In the genomic region with DNA sequence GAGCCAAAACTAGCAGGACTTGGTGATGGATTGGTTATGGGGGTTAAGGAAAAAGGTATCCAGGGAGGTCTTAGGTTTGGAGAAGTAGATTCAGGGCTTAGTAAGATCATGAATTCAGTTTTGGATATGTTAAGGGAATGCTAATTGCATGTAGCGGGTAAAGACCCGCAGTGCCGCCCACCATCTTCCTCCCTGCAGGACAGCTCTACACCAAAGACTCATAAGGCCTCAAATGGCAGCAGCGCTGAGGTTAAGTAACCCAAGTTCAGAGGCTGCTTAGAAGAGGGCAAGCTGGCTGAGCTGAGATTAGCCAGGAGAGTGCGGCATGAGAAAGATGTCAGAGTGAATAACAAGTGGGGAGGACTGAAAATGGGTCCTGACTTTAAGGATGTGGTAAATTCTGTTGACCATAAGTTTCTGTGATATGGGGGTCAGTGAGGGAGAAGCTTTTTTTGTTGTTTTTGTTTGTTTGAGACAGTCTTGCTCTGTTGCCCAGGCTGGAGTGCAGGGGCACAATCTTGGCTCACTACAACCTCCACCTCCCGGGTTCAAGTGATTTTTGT, we compare ENCODE assay signal across 20 cellular contexts. TPM values are rescaled to one million over a fixed set of nuclear protein-coding genes. Genes with fewer than 3 reads are reported as not detected.
DNase-seq lines count a peak whose midpoint lies in the region; ATAC-seq and TF ChIP-seq lines count a peak whose summit lies in the region.
"Had no signal": no experiment of that assay in that cellular context is flagged by ENCODE, and none has a peak within 500 bp of the region (broad histone marks: within the 10 kb centered on the region; RNA-seq: fewer than 3 reads in every experiment).

No MANE protein-coding gene starts in this region.

- no peaks in the 10 kb centered on the region for H3K9me3 Mint-ChIP-seq in CD4-positive, CD25-positive, alpha-beta regulatory T cell
- H3K9me3 Mint-ChIP-seq in GM23338 (no peaks in the 10 kb centered on the region), endodermal cell (no peaks in the 10 kb centered on the region), HFFc6 (no peaks in the 10 kb centered on the region)
- H3K9me3 Mint-ChIP-seq: CD8-positive, alpha-beta memory T cell had no signal

- H3K27ac Mint-ChIP-seq in CD4-positive, CD25-positive, alpha-beta regulatory T cell: peak overlapping the region in 2 of 3 donors; percentile 29 to 73
- H3K27ac Mint-ChIP-seq in GM23338 (no peak overlapping the region), endodermal cell (no peak overlapping the region), HFFc6 (no peak overlapping the region)

- H3K36me3 Mint-ChIP-seq in CD4-positive, CD25-positive, alpha-beta regulatory T cell: peaks cover 19% of the 10 kb centered on the region
- H3K36me3 Mint-ChIP-seq in GM23338 (ENCODE audit: low read depth) (no peaks in the 10 kb centered on the region), endodermal cell (ENCODE audit: low read depth) (peaks cover 17% of the 10 kb centered on the region), HFFc6 (ENCODE audit: low read depth) (peaks cover 19% of the 10 kb centered on the region)

- TF ChIP-seq CTCF in GM12864 (IDR thresholded peaks at IDR 0.05; ENCODE audit: low read depth, low read length, missing control alignments) (no peak), GM23338 (conservative IDR thresholded peaks at IDR 0.05; ENCODE audit: low read depth in 2 of 2) (no peak), endodermal cell (conservative IDR thresholded peaks at IDR 0.05) (no peak), HFFc6 (IDR thresholded peaks at IDR 0.05) (no peak)

- peaks cover 3% of the 10 kb centered on the region for H3K36me3 ChIP-seq in CD4-positive, CD25-positive, alpha-beta regulatory T cell (ENCODE audit: control insufficient read depth, insufficient read depth, low read length)
- no peaks in the 10 kb centered on the region for H3K36me3 ChIP-seq in GM23338 (ENCODE audit: insufficient read depth)
- peaks cover 3% of the 10 kb centered on the region for H3K36me3 ChIP-seq in endodermal cell (ENCODE audit: control insufficient read depth, insufficient read depth, low read length)
- H3K36me3 ChIP-seq: HAP-1 had no signal

- H3K4me1 ChIP-seq in CD4-positive, CD25-positive, alpha-beta regulatory T cell (ENCODE audit: control insufficient read depth, insufficient read depth, low read length, poor library complexity, severe bottlenecking): no peaks in the 10 kb centered on the region
- no peaks in the 10 kb centered on the region; the same call in 1 of the 2 replicates for H3K4me1 ChIP-seq in GM23338 (ENCODE audit: insufficient read depth)
- H3K4me1 ChIP-seq in endodermal cell (ENCODE audit: control insufficient read depth, insufficient read depth, low read length): peaks cover 2% of the 10 kb centered on the region
- H3K4me1 ChIP-seq: BLaER1 had no signal

- H3K9ac ChIP-seq in endodermal cell (ENCODE audit: extremely low read depth, low read length, poor library complexity, severe bottlenecking): no peak overlapping the region
- H3K9ac ChIP-seq: BLaER1 had no signal

- H2AFZ ChIP-seq in GM23338: no peak overlapping the region

- no peaks in the 10 kb centered on the region for H3K27me3 Mint-ChIP-seq in CD4-positive, CD25-positive, alpha-beta regulatory T cell
- H3K27me3 Mint-ChIP-seq in GM23338 (ENCODE audit: insufficient read depth, low read depth, poor library complexity) (peaks cover 4% of the 10 kb centered on the region), endodermal cell (ENCODE audit: insufficient read depth) (no peaks in the 10 kb centered on the region), HFFc6 (ENCODE audit: insufficient read depth) (peaks cover 2% of the 10 kb centered on the region; the same call in 1 of the 2 replicates)
- H3K27me3 Mint-ChIP-seq: CD8-positive, alpha-beta memory T cell had no signal

- no peak overlapping the region for H3K4me3 Mint-ChIP-seq in CD4-positive, CD25-positive, alpha-beta regulatory T cell
- no peak overlapping the region for H3K4me3 Mint-ChIP-seq in GM23338
- no peak overlapping the region for H3K4me3 Mint-ChIP-seq in endodermal cell
- H3K4me3 Mint-ChIP-seq in HFFc6: no peak overlapping the region

- no peak overlapping the region for H3K4me3 ChIP-seq in CD4-positive, CD25-positive, alpha-beta regulatory T cell (ENCODE audit: low read depth, low read length)
- H3K4me3 ChIP-seq in GM12864 (ENCODE audit: low read depth, low read length): no peak overlapping the region
- H3K4me3 ChIP-seq in GM23338: no peak overlapping the region
- H3K4me3 ChIP-seq in endodermal cell (ENCODE audit: low read length): no peak overlapping the region
- H3K4me3 ChIP-seq: BLaER1, HAP-1, K562 had no signal

- no peak for DNase-seq in CD4-positive, CD25-positive, alpha-beta regulatory T cell
- DNase-seq in GM12864 (ENCODE audit: low read depth) (peak; percentile 71), GM23338 (ENCODE audit: low spot score) (no peak), endodermal cell (peak; percentile 41), NCI-H748 treated with DMSO at 0.1 percent for 48 hours (lab: John Stamatoyannopoulos, UW) (no peak), HFFc6 (no peak), pons (ENCODE audit: low spot score) (no peak)
- DNase-seq: CD8-positive, alpha-beta memory T cell; NCI-H1092 treated with DMSO at 0.1 percent for 48 hours; NCI-H146; NCI-H2081; NCI-H2171 treated with DMSO at 0.1 percent for 48 hours; NCI-H446 treated with DMSO at 0.1 percent for 48 hours; NCI-H69; Right ventricle myocardium superior; SW 1271 had no signal

- no peaks in the 10 kb centered on the region for H4K20me1 ChIP-seq in GM23338 (replicated peaks; ENCODE audit: insufficient read depth)

- no peaks in the 10 kb centered on the region for H3F3A ChIP-seq in GM23338 (replicated peaks; ENCODE audit: low read depth)

- H3K4me1 Mint-ChIP-seq in CD4-positive, CD25-positive, alpha-beta regulatory T cell: peaks cover 8 to 27% (median 21%) of the 10 kb centered on the region in 4 donors
- H3K4me1 Mint-ChIP-seq in GM23338 (peaks cover 6% of the 10 kb centered on the region; the same call in 2 of the 3 replicates), endodermal cell (peaks cover 2% of the 10 kb centered on the region), HFFc6 (ENCODE audit: low read depth) (peaks cover 19% of the 10 kb centered on the region)

- no peak overlapping the region for H3K4me2 ChIP-seq in GM23338
- H3K4me2 ChIP-seq: BLaER1 had no signal

- no peaks in the 10 kb centered on the region for H3K79me2 ChIP-seq in GM23338 (replicated peaks; ENCODE audit: insufficient read depth)

- no peak overlapping the region for H3K27ac ChIP-seq in CD4-positive, CD25-positive, alpha-beta regulatory T cell (ENCODE audit: insufficient read depth, low read length, poor library complexity, severe bottlenecking)
- H3K27ac ChIP-seq in GM23338 (ENCODE audit: low read depth) (no peak overlapping the region), endodermal cell (ENCODE audit: low read depth, low read length) (no peak overlapping the region)
- H3K27ac ChIP-seq: BLaER1 had no signal

- WGBS in endodermal cell (ENCODE audit: insufficient coverage in 1 of 2, insufficient read length in 1 of 2), 2 experiments: 90 to 91% methylated on average over 3 to 6 of the region's 6 CpGs

- H3K9me3 ChIP-seq in CD4-positive, CD25-positive, alpha-beta regulatory T cell (ENCODE audit: control insufficient read depth in 2 of 2, low read length in 2 of 2): no peaks in the 10 kb centered on the region
- no peaks in the 10 kb centered on the region for H3K9me3 ChIP-seq in endodermal cell (ENCODE audit: control insufficient read depth, low read length)
- H3K9me3 ChIP-seq: BLaER1, HAP-1 had no signal

- no peak for ATAC-seq in CD4-positive, CD25-positive, alpha-beta regulatory T cell (ENCODE audit: low read depth in 2 of 2)
- peak; percentile 55 for ATAC-seq in GM23338
- no peak for ATAC-seq in HG02763 (IDR thresholded peaks at IDR 0.05; ENCODE audit: unreplicated experiment)
- ATAC-seq: K562 had no signal

- H3K9me2 ChIP-seq in GM23338 (ENCODE audit: insufficient read depth): 0 out of 2 replicates have a peak, but pooled peaks cover 4% of the 10 kb centered on the region

- H3K27me3 ChIP-seq in CD4-positive, CD25-positive, alpha-beta regulatory T cell (ENCODE audit: control insufficient read depth, insufficient read depth, low read length): no peaks in the 10 kb centered on the region
- H3K27me3 ChIP-seq in GM23338 (ENCODE audit: insufficient read depth) (no peaks in the 10 kb centered on the region), endodermal cell (ENCODE audit: control insufficient read depth, insufficient read depth, low read length, poor library complexity, severe bottlenecking) (no peaks in the 10 kb centered on the region)
- H3K27me3 ChIP-seq: BLaER1 had no signal

RNA-seq across cellular contexts. Expression of a gene that starts 26.2 kb away (rescaled TPM):
- total RNA-seq in CD4-positive, CD25-positive, alpha-beta regulatory T cell: 0.35 TPM
- 1 to 10 TPM in 3 of 4 donors, under 1 TPM in 1; 0.91 to 1.2 (median 1.1) TPM for polyA plus RNA-seq in CD4-positive, CD25-positive, alpha-beta regulatory T cell
- not detected in 2 replicates for total RNA-seq in GM23338 (2014; rRNA removed; shearing (Covaris generic))
- not detected in 2 replicates for polyA plus RNA-seq in GM23338 (2016; fragmentation: Nextera tagmentation; extraction: Ambion mirVana)
- total RNA-seq in endodermal cell: under 1 TPM; 0.29 to 0.31 TPM
- polyA plus RNA-seq in endodermal cell (2013, experiment 1 of 2): 0.32 TPM
- 0.29 TPM for polyA plus RNA-seq in endodermal cell (2013, experiment 2 of 2)
- 1 to 10 TPM in 1 of 6 experiments, under 1 TPM in 5; 0.55 to 1.1 (median 0.77) TPM for total RNA-seq in HFFc6 (2021; fragmentation: NEBNext Ultra II Directional; extraction: Animal tissue kit (Norgen Biotek cat#: 25700))

RNA-seq across cellular contexts. Expression of a gene that starts 26.4 kb away (rescaled TPM):
- total RNA-seq in CD4-positive, CD25-positive, alpha-beta regulatory T cell: 102 TPM
- polyA plus RNA-seq in CD4-positive, CD25-positive, alpha-beta regulatory T cell: 100 to 1,000 TPM; 194 to 239 (median 210) TPM
- total RNA-seq in GM23338 (2014; rRNA removed; shearing (Covaris generic)): 39.1 and 82.1 TPM in 2 replicates
- polyA plus RNA-seq in GM23338 (2016; fragmentation: Nextera tagmentation; extraction: Ambion mirVana): 103 and 115 TPM in 2 replicates
- total RNA-seq in endodermal cell: 10 to 100 TPM; 87.7 to 89.4 TPM
- 98.9 TPM for polyA plus RNA-seq in endodermal cell (2013, experiment 1 of 2)
- 93.5 TPM for polyA plus RNA-seq in endodermal cell (2013, experiment 2 of 2)
- 100 to 1,000 TPM in 5 of 6 experiments, 10 to 100 TPM in 1; 98.0 to 116 (median 110) TPM for total RNA-seq in HFFc6 (2021; fragmentation: NEBNext Ultra II Directional; extraction: Animal tissue kit (Norgen Biotek cat#: 25700))

RNA-seq across cellular contexts. Expression of a gene that starts 54.8 kb away (rescaled TPM):
- total RNA-seq in CD4-positive, CD25-positive, alpha-beta regulatory T cell: 42.3 TPM
- 10 to 100 TPM in 1 of 4 donors, 1 to 10 TPM in 3; 6.7 to 10.3 (median 8.4) TPM for polyA plus RNA-seq in CD4-positive, CD25-positive, alpha-beta regulatory T cell
- total RNA-seq in GM23338 (2014; rRNA removed; shearing (Covaris generic)): 17.5 and 22.3 TPM in 2 replicates
- 5.2 and 7.5 TPM in 2 replicates for polyA plus RNA-seq in GM23338 (2016; fragmentation: Nextera tagmentation; extraction: Ambion mirVana)
- 10 to 100 TPM; 15.2 TPM for total RNA-seq in endodermal cell
- 11.9 TPM for polyA plus RNA-seq in endodermal cell (2013, experiment 1 of 2)
- polyA plus RNA-seq in endodermal cell (2013, experiment 2 of 2): 11.4 TPM
- 10 to 100 TPM in 5 of 6 experiments, 1 to 10 TPM in 1; 8.9 to 13.6 (median 12.0) TPM for total RNA-seq in HFFc6 (2021; fragmentation: NEBNext Ultra II Directional; extraction: Animal tissue kit (Norgen Biotek cat#: 25700))

RNA-seq across cellular contexts. Expression of a gene that starts 59.7 kb away (rescaled TPM):
- 3.1 TPM for total RNA-seq in CD4-positive, CD25-positive, alpha-beta regulatory T cell
- polyA plus RNA-seq in CD4-positive, CD25-positive, alpha-beta regulatory T cell: 1 to 10 TPM; 4.2 to 9.8 (median 6.8) TPM
- 20.4 and 27.1 TPM in 2 replicates for total RNA-seq in GM23338 (2014; rRNA removed; shearing (Covaris generic))
- 53.0 and 53.5 TPM in 2 replicates for polyA plus RNA-seq in GM23338 (2016; fragmentation: Nextera tagmentation; extraction: Ambion mirVana)
- total RNA-seq in endodermal cell: 1 to 10 TPM; 5.5 to 7.2 TPM
- polyA plus RNA-seq in endodermal cell (2013, experiment 1 of 2): 24.6 TPM
- 24.0 TPM for polyA plus RNA-seq in endodermal cell (2013, experiment 2 of 2)
- 10 to 100 TPM; 16.4 to 25.2 (median 18.0) TPM for total RNA-seq in HFFc6 (2021; fragmentation: NEBNext Ultra II Directional; extraction: Animal tissue kit (Norgen Biotek cat#: 25700))

Comparison
In these comparisons a context has a peak if more than half of its experiments do, and no peak if none do; other contexts are left out.
1. DNase-seq: peak in GM12864 (single experiment) and endodermal cell (single experiment); none in CD4-positive, CD25-positive, alpha-beta regulatory T cell (0 of 3), GM23338 (single experiment), NCI-H748 treated with DMSO at 0.1 percent for 48 hours (single experiment), HFFc6 (single experiment) and pons (single experiment).
2. H3K27ac Mint-ChIP-seq: peak in CD4-positive, CD25-positive, alpha-beta regulatory T cell (2 of 3); none in GM23338 (single experiment), endodermal cell (single experiment) and HFFc6 (single experiment).